8 cellular contexts compared by ENCODE assay signal in genomic region chr4:54233128-54233696, GRCh38. TPM values are rescaled to one million over a fixed set of nuclear protein-coding genes. Genes with fewer than 3 reads are reported as not detected.
DNase-seq lines count a peak whose midpoint lies in the region; TF ChIP-seq lines count a peak whose summit lies in the region.

No MANE protein-coding gene starts in this region.

- peaks cover 3% of the 10 kb centered on the region for H3K4me1 ChIP-seq in thymus (ENCODE audit: control insufficient read depth, insufficient read depth, low read length)

- no peak overlapping the region for H3K27ac Mint-ChIP-seq in activated naive CD4-positive, alpha-beta T cell treated with anti-CD3 and anti-CD28 coated beads, Interleukin-2, amount 50 U/mL, for 24 hours
- H3K27ac Mint-ChIP-seq in glutamatergic neuron (ENCODE audit: unreplicated experiment) = no peak overlapping the region
- peak overlapping the region; percentile 90 for H3K27ac Mint-ChIP-seq in osteocyte (ENCODE audit: unreplicated experiment)

- under 1% methylated on average over 59 of the region's 59 CpGs for WGBS in thymus

- H3K27me3 ChIP-seq in H7 (ENCODE audit: control insufficient read depth, insufficient read depth, low read length) = peaks cover 54% of the 10 kb centered on the region
- H3K27me3 ChIP-seq in thymus (ENCODE audit: control insufficient read depth, insufficient read depth) = peaks cover 57% of the 10 kb centered on the region

- peaks cover 38% of the 10 kb centered on the region for H3K27me3 Mint-ChIP-seq in activated naive CD4-positive, alpha-beta T cell treated with anti-CD3 and anti-CD28 coated beads, Interleukin-2, amount 50 U/mL, for 24 hours
- H3K27me3 Mint-ChIP-seq in glutamatergic neuron (ENCODE audit: unreplicated experiment) = peaks cover 15% of the 10 kb centered on the region
- no peaks in the 10 kb centered on the region for H3K27me3 Mint-ChIP-seq in osteocyte (ENCODE audit: unreplicated experiment)

- H3K9me3 Mint-ChIP-seq in activated naive CD4-positive, alpha-beta T cell treated with anti-CD3 and anti-CD28 coated beads, Interleukin-2, amount 50 U/mL, for 24 hours = no peaks in the 10 kb centered on the region
- H3K9me3 Mint-ChIP-seq in glutamatergic neuron (ENCODE audit: unreplicated experiment) (peaks cover 9% of the 10 kb centered on the region), osteocyte (ENCODE audit: unreplicated experiment) (no peaks in the 10 kb centered on the region)

- H3K4me3 ChIP-seq in H7 (ENCODE audit: insufficient read depth, low read depth, low read length) = peak overlapping the region; percentile 77
- H3K4me3 ChIP-seq in thymus (ENCODE audit: low read length) = peak overlapping the region; percentile 38

- H3K27ac ChIP-seq in thymus (ENCODE audit: low read depth) = no peak overlapping the region

- peak; percentile 51 for DNase-seq in G401 (ENCODE audit: low spot score)
- peak; percentile 95 for DNase-seq in H7
- peak; percentile 75 for DNase-seq in M059J (ENCODE audit: low read depth)
- peak; percentile 53 for DNase-seq in SKM-1 (lab: John Stamatoyannopoulos, UW; ENCODE audit: unreplicated experiment)
- DNase-seq in glutamatergic neuron = peak; percentile 97
- peak; percentile 96 for DNase-seq in osteocyte (ENCODE audit: extremely low spot score, unreplicated experiment)

- H3K36me3 ChIP-seq in H7 (replicated peaks; ENCODE audit: control insufficient read depth, insufficient read depth, low read length) (no peaks in the 10 kb centered on the region), thymus (ENCODE audit: control insufficient read depth, insufficient read depth) (no peaks in the 10 kb centered on the region)

- in situ Hi-C loops in G401 (cut with HindIII; ENCODE audit: low sequenced_read_pairs) = no loop called here

- no peaks in the 10 kb centered on the region for H3K36me3 Mint-ChIP-seq in activated naive CD4-positive, alpha-beta T cell treated with anti-CD3 and anti-CD28 coated beads, Interleukin-2, amount 50 U/mL, for 24 hours
- H3K36me3 Mint-ChIP-seq in glutamatergic neuron (ENCODE audit: unreplicated experiment) (peaks cover 2% of the 10 kb centered on the region), osteocyte (ENCODE audit: unreplicated experiment) (peaks cover 12% of the 10 kb centered on the region)

- H3K4me1 Mint-ChIP-seq in activated naive CD4-positive, alpha-beta T cell treated with anti-CD3 and anti-CD28 coated beads, Interleukin-2, amount 50 U/mL, for 24 hours = peaks cover 25% of the 10 kb centered on the region
- H3K4me1 Mint-ChIP-seq in glutamatergic neuron (ENCODE audit: low read depth, unreplicated experiment) (peaks cover 8% of the 10 kb centered on the region), osteocyte (ENCODE audit: unreplicated experiment) (peaks cover 49% of the 10 kb centered on the region)

- H3K4me3 Mint-ChIP-seq in activated naive CD4-positive, alpha-beta T cell treated with anti-CD3 and anti-CD28 coated beads, Interleukin-2, amount 50 U/mL, for 24 hours = peak overlapping the region; percentile 83
- peak overlapping the region; percentile 90 for H3K4me3 Mint-ChIP-seq in glutamatergic neuron (ENCODE audit: unreplicated experiment)
- H3K4me3 Mint-ChIP-seq in osteocyte (ENCODE audit: unreplicated experiment) = peak overlapping the region; percentile 84

- no peaks in the 10 kb centered on the region for H3K9me3 ChIP-seq in thymus (ENCODE audit: control insufficient read depth)

- peak; percentile 82 for TF ChIP-seq CTCF in glutamatergic neuron (IDR thresholded peaks at IDR 0.05; ENCODE audit: partially characterized antibody, unreplicated experiment)
- peak; percentile 71 for TF ChIP-seq CTCF in osteocyte (IDR thresholded peaks at IDR 0.05)

RNA-seq across cellular contexts. Expression of gene PDGFRA, which starts 4.1 kb away (rescaled TPM):
- total RNA-seq in G401 (2014; rRNA removed; shearing (Covaris generic)) = 3.4 and 5.0 TPM in 2 replicates
- total RNA-seq in H7 (2014; rRNA removed; shearing (Covaris generic)) = 5.5 and 10.8 TPM in 2 replicates
- 0.62 and 0.81 TPM in 2 replicates for total RNA-seq in M059J (2014; rRNA removed; shearing (Covaris generic))
- total RNA-seq in glutamatergic neuron (ENCODE audit: unreplicated experiment) (14.1 TPM), osteocyte (214 and 232 TPM in 2 replicates)
- polyA plus RNA-seq in thymus = 9.2 TPM

Comparison
In these comparisons a context has a peak if more than half of its experiments do, and no peak if none do; other contexts are left out.
1. RNA of gene PDGFRA, which starts 4.1 kb away (total RNA-seq): 214 to 232 TPM in osteocyte; 14.1 TPM in glutamatergic neuron (single experiment), 5.5 to 10.8 TPM in H7, 3.4 to 5.0 TPM in G401 and 0.62 to 0.81 TPM in M059J; every median in the first group is over 10 times any median in the second.
2. Peak in every context shown above with its lines, with median percentiles within 50 percentile points of each other: DNase-seq and H3K4me3 Mint-ChIP-seq.